In the genomic region with DNA sequence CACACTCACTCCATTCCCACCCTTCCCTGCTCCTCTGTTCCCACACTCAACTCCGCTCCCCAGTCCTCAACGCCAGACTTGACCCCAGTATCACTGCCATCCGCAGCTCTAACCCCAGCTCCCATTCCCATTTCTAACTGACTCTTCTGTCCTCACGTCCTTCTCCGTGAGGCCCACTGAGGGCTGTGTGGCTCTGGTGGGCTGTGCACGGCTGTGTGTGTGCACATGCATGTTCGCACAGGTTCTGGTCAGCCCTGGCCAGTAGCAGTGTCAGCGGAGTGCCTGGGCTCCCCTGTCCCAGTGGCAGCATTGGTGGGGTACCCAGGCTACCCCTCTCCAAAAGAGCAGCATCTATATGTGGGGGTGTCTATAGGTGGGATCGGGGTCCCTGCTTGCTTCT, we compare ENCODE assay signal across 23 cellular contexts. TPM values are rescaled to one million over a fixed set of nuclear protein-coding genes. Genes with fewer than 3 reads are reported as not detected.
DNase-seq lines count a peak whose midpoint lies in the region; ATAC-seq and TF ChIP-seq lines count a peak whose summit lies in the region.
"Had no signal": no experiment of that assay in that cellular context is flagged by ENCODE, and none has a peak within 500 bp of the region (broad histone marks: within the 10 kb centered on the region; RNA-seq: fewer than 3 reads in every experiment).

No MANE protein-coding gene starts in this region.

- H2AK5ac ChIP-seq in neuronal stem cell (ENCODE audit: low read depth, low read length), result no peak overlapping the region

- H3K18ac ChIP-seq in neuronal stem cell (ENCODE audit: low read length), result no peak overlapping the region

- H3K4me3 Mint-ChIP-seq in stimulated activated naive CD8-positive, alpha-beta T cell treated with anti-CD3 and anti-CD28 coated beads, Interleukin-15, Interleukin-2, amounts not matched to agents 100 ng/mL and 50 ng/mL, for 24 hours, result no peak overlapping the region
- H3K4me3 Mint-ChIP-seq in stimulated activated naive CD8-positive, alpha-beta T cell treated with anti-CD3 and anti-CD28 coated beads, Interleukin-15, amount 100 ng/mL, for 72 hours, result no peak overlapping the region
- H3K4me3 Mint-ChIP-seq in endothelial cell (ENCODE audit: unreplicated experiment), result peak overlapping the region; percentile 65

- H3K27me3 ChIP-seq in neuronal stem cell (ENCODE audit: control insufficient read depth in 3 of 3, insufficient read depth in 3 of 3, low read depth in 1 of 3, low read length in 3 of 3), result peaks cover 0 to 2% (median 0%) of the 10 kb centered on the region in 3 experiments
- H3K27me3 ChIP-seq in gastrocnemius medialis, result no peaks in the 10 kb centered on the region
- H3K27me3 ChIP-seq: BE2C had no signal

- H2BK5ac ChIP-seq in neuronal stem cell (ENCODE audit: low read length), result no peak overlapping the region

- intact Hi-C loops in gastrocnemius medialis (cut with DNase I; ENCODE audit: low total_unique reads), result loop anchor here (5.0 kb wide), 1 partner anchor 189 kb away; the partner anchor contains the start of gene BATF2

- ATAC-seq in stimulated activated naive CD8-positive, alpha-beta T cell treated with anti-CD3 and anti-CD28 coated beads, Interleukin-15, amount 100 ng/mL, for 72 hours, result no peak
- ATAC-seq in GM18870 (IDR thresholded peaks at IDR 0.05; ENCODE audit: unreplicated experiment), result no peak
- no peak for ATAC-seq in gastrocnemius medialis
- ATAC-seq: A549, GM12878 had no signal

- H3K4me3 ChIP-seq in neuronal stem cell (ENCODE audit: low read length in 2 of 2) (peak overlapping the region in 1 of 2 donors; percentile 35), gastrocnemius medialis (no peak overlapping the region)
- H3K4me3 ChIP-seq: A549, GM12878 had no signal

- H3K4me2 ChIP-seq in neuronal stem cell (ENCODE audit: insufficient read depth, low read length, poor library complexity, severe bottlenecking), result no peak overlapping the region
- H3K4me2 ChIP-seq: A549 had no signal

- peak overlapping the region; percentile 55 for H3K9ac ChIP-seq in neuronal stem cell (ENCODE audit: low read depth, low read length, poor library complexity)

- no peaks in the 10 kb centered on the region for H3K9me3 Mint-ChIP-seq in stimulated activated naive CD8-positive, alpha-beta T cell treated with anti-CD3 and anti-CD28 coated beads, Interleukin-15, Interleukin-2, amounts not matched to agents 100 ng/mL and 50 ng/mL, for 24 hours
- H3K9me3 Mint-ChIP-seq in stimulated activated naive CD8-positive, alpha-beta T cell treated with anti-CD3 and anti-CD28 coated beads, Interleukin-15, amount 100 ng/mL, for 72 hours, result no peaks in the 10 kb centered on the region
- H3K9me3 Mint-ChIP-seq in endothelial cell (ENCODE audit: unreplicated experiment), result no peaks in the 10 kb centered on the region
- H3K9me3 Mint-ChIP-seq: CD4-positive, CD25-positive, alpha-beta regulatory T cell had no signal

- H3K4me1 ChIP-seq in neuronal stem cell (ENCODE audit: control insufficient read depth in 2 of 2, insufficient read depth in 1 of 2, low read depth in 1 of 2, low read length in 2 of 2) (peaks cover 9 to 15% of the 10 kb centered on the region in 2 donors), gastrocnemius medialis (peaks cover 11 to 17% of the 10 kb centered on the region in 2 donors)
- H3K4me1 ChIP-seq: BE2C had no signal

- no CpG with 5 or more reads among the region's 9 CpGs for WGBS in neuronal stem cell (ENCODE audit: extremely low coverage in 2 of 2, insufficient read length in 2 of 2, insufficient replicate concordance in 1 of 2), 2 donors

- DNase-seq in stimulated activated naive CD8-positive, alpha-beta T cell treated with anti-CD3 and anti-CD28 coated beads, Interleukin-15, amount 100 ng/mL, for 72 hours, result no peak
- DNase-seq in endothelial cell (ENCODE audit: low spot score) (no peak), neuronal stem cell (ENCODE audit: low spot score) (no peak), NCI-H446 (lab: John Stamatoyannopoulos, UW) (no peak), gastrocnemius medialis (no peak)
- DNase-seq: BE2C; CD4-positive, CD25-positive, alpha-beta regulatory T cell; COR-L47; DMS79; Karpas-422; MV-4-11; NCI-H1105 treated with DMSO at 0.1 percent for 48 hours; NCI-H2029 treated with DMSO at 0.1 percent for 48 hours; NCI-H226; NCI-H524; NCI-H774; NK-92 treated with Interleukin-12 subunit alpha and Interleukin-12 subunit beta, amount 100 ng/mL, for 24 hours had no signal

- peaks cover 12% of the 10 kb centered on the region for H3K4me1 Mint-ChIP-seq in stimulated activated naive CD8-positive, alpha-beta T cell treated with anti-CD3 and anti-CD28 coated beads, Interleukin-15, Interleukin-2, amounts not matched to agents 100 ng/mL and 50 ng/mL, for 24 hours (ENCODE audit: low read depth)
- H3K4me1 Mint-ChIP-seq in stimulated activated naive CD8-positive, alpha-beta T cell treated with anti-CD3 and anti-CD28 coated beads, Interleukin-15, amount 100 ng/mL, for 72 hours, result peaks cover 18% of the 10 kb centered on the region
- peaks cover 10% of the 10 kb centered on the region for H3K4me1 Mint-ChIP-seq in endothelial cell (ENCODE audit: unreplicated experiment)

- H3K9me3 ChIP-seq in neuronal stem cell (replicated peaks in 1 of 2; ENCODE audit: control insufficient read depth in 2 of 2, insufficient read depth in 1 of 2, low read depth in 1 of 2, low read length in 2 of 2), result no peaks in the 10 kb centered on the region
- H3K9me3 ChIP-seq in gastrocnemius medialis, result no peaks in the 10 kb centered on the region
- H3K9me3 ChIP-seq: A549, BE2C had no signal

- H3K36me3 Mint-ChIP-seq in stimulated activated naive CD8-positive, alpha-beta T cell treated with anti-CD3 and anti-CD28 coated beads, Interleukin-15, Interleukin-2, amounts not matched to agents 100 ng/mL and 50 ng/mL, for 24 hours (ENCODE audit: low read depth), result peaks cover 12% of the 10 kb centered on the region
- peaks cover 28% of the 10 kb centered on the region for H3K36me3 Mint-ChIP-seq in endothelial cell (ENCODE audit: low read depth, unreplicated experiment)

- H2BK15ac ChIP-seq in neuronal stem cell (ENCODE audit: low read length), result no peak overlapping the region

- H3K79me1 ChIP-seq in neuronal stem cell (ENCODE audit: low read depth, low read length), result peaks cover 4% of the 10 kb centered on the region

- TF ChIP-seq POLR2A in gastrocnemius medialis (IDR thresholded peaks at IDR 0.05), result no peak

- peaks cover 10 to 46% of the 10 kb centered on the region in 2 donors for H3K36me3 ChIP-seq in neuronal stem cell (replicated peaks in 1 of 2; ENCODE audit: control insufficient read depth in 2 of 2, insufficient read depth in 2 of 2, low read length in 2 of 2)
- H3K36me3 ChIP-seq in gastrocnemius medialis, result peaks cover 0 to 54% of the 10 kb centered on the region in 2 donors
- H3K36me3 ChIP-seq: BE2C had no signal

- H2AFZ ChIP-seq in neuronal stem cell (ENCODE audit: low read length), result no peak overlapping the region

- no peak overlapping the region for H4K91ac ChIP-seq in neuronal stem cell (ENCODE audit: low read depth, low read length, poor library complexity)

- peak overlapping the region; percentile 27 for H3K27ac Mint-ChIP-seq in stimulated activated naive CD8-positive, alpha-beta T cell treated with anti-CD3 and anti-CD28 coated beads, Interleukin-15, Interleukin-2, amounts not matched to agents 100 ng/mL and 50 ng/mL, for 24 hours
- no peak overlapping the region for H3K27ac Mint-ChIP-seq in stimulated activated naive CD8-positive, alpha-beta T cell treated with anti-CD3 and anti-CD28 coated beads, Interleukin-15, amount 100 ng/mL, for 72 hours
- H3K27ac Mint-ChIP-seq in endothelial cell (ENCODE audit: unreplicated experiment), result no peak overlapping the region

- H3K23ac ChIP-seq in neuronal stem cell (ENCODE audit: low read depth, low read length, poor library complexity), result peak overlapping the region; percentile 3

- H3K14ac ChIP-seq in neuronal stem cell (ENCODE audit: low read length), result no peak overlapping the region

- H3K27me3 Mint-ChIP-seq in stimulated activated naive CD8-positive, alpha-beta T cell treated with anti-CD3 and anti-CD28 coated beads, Interleukin-15, Interleukin-2, amounts not matched to agents 100 ng/mL and 50 ng/mL, for 24 hours, result no peaks in the 10 kb centered on the region
- no peaks in the 10 kb centered on the region for H3K27me3 Mint-ChIP-seq in stimulated activated naive CD8-positive, alpha-beta T cell treated with anti-CD3 and anti-CD28 coated beads, Interleukin-15, amount 100 ng/mL, for 72 hours
- H3K27me3 Mint-ChIP-seq in endothelial cell (ENCODE audit: unreplicated experiment), result peaks cover 9% of the 10 kb centered on the region
- H3K27me3 Mint-ChIP-seq: CD4-positive, CD25-positive, alpha-beta regulatory T cell had no signal

- H2BK120ac ChIP-seq in neuronal stem cell (ENCODE audit: low read depth, low read length), result no peak overlapping the region

- no peak overlapping the region for H4K8ac ChIP-seq in neuronal stem cell (ENCODE audit: low read depth, low read length)

- H3K27ac ChIP-seq in neuronal stem cell (replicated peaks; ENCODE audit: low read length), result no peak overlapping the region
- no peak overlapping the region for H3K27ac ChIP-seq in gastrocnemius medialis
- H3K27ac ChIP-seq: A549 had no signal

- TF ChIP-seq CTCF in endothelial cell (IDR thresholded peaks at IDR 0.05; ENCODE audit: unreplicated experiment), result no peak
- TF ChIP-seq CTCF in gastrocnemius medialis (IDR thresholded peaks at IDR 0.05 in 4 of 5, conservative IDR thresholded peaks at IDR 0.05 in 1 of 5), result no peak

- no peak overlapping the region for H3K4ac ChIP-seq in neuronal stem cell (ENCODE audit: low read length)

- H2BK12ac ChIP-seq in neuronal stem cell (ENCODE audit: low read length), result no peak overlapping the region

- in situ Hi-C loops in gastrocnemius medialis (cut with MboI; ENCODE audit: low sequenced_read_pairs in 4 of 4), result no loop called here

RNA-seq across cellular contexts. Expression of gene CAPN1, which starts 5.0 kb away (rescaled TPM):
- total RNA-seq in endothelial cell (ENCODE audit: unreplicated experiment) (148 TPM), gastrocnemius medialis (100 to 1,000 TPM in 2 of 4 donors, 10 to 100 TPM in 2; 52.7 to 153 (median 106) TPM)
- 35.4 TPM for polyA plus RNA-seq in neuronal stem cell (2013, experiment 1 of 2)
- polyA plus RNA-seq in neuronal stem cell (2013, experiment 2 of 2), result 33.4 TPM

RNA-seq across cellular contexts. Expression of gene SPDYC, which starts 16.7 kb away (rescaled TPM):
- total RNA-seq in endothelial cell (ENCODE audit: unreplicated experiment) (not detected), gastrocnemius medialis (not detected)
- 0.06 TPM for polyA plus RNA-seq in neuronal stem cell (2013, experiment 1 of 2)
- not detected for polyA plus RNA-seq in neuronal stem cell (2013, experiment 2 of 2)
- total RNA-seq: CD4-positive, CD25-positive, alpha-beta regulatory T cell; GM12878; H4; M059J had no signal
- polyA plus RNA-seq: A549; CD4-positive, CD25-positive, alpha-beta regulatory T cell; GM12878 had no signal

RNA-seq across cellular contexts. Expression of gene SYVN1, which starts 52.4 kb away (rescaled TPM):
- total RNA-seq in endothelial cell (ENCODE audit: unreplicated experiment) (32.2 TPM), gastrocnemius medialis (10 to 100 TPM; 24.6 to 77.5 (median 37.3) TPM)
- 16.9 TPM for polyA plus RNA-seq in neuronal stem cell (2013, experiment 1 of 2)
- polyA plus RNA-seq in neuronal stem cell (2013, experiment 2 of 2), result 16.0 TPM
